Comparison of ENCODE assay signal across 9 cellular contexts in genomic region chr2:109889909-109890308, GRCh38. TPM values are rescaled to one million over a fixed set of nuclear protein-coding genes. Genes with fewer than 3 reads are reported as not detected.
DNase-seq lines count a peak whose midpoint lies in the region; ATAC-seq, FAIRE-seq and TF ChIP-seq lines count a peak whose summit lies in the region.
"Not testable (repeated sequence)": the region's sequence is repeated elsewhere in the genome, so short reads cannot be mapped to it uniquely, and the experiment has no call there.
"Had no signal": no experiment of that assay in that cellular context is flagged by ENCODE, and none has a peak within 500 bp of the region (broad histone marks: within the 10 kb centered on the region; RNA-seq: fewer than 3 reads in every experiment).

No MANE protein-coding gene starts in this region.

- H3K9me2 ChIP-seq in HCT116 (ENCODE audit: insufficient read depth): not testable (repeated sequence)

- not testable (repeated sequence) for TF ChIP-seq POLR2A in HCT116 (IDR thresholded peaks at IDR 0.05; ENCODE audit: borderline replicate concordance, extremely low read depth, insufficient read depth, insufficient read length); K562 (conservative IDR thresholded peaks at IDR 0.05)

- not testable (repeated sequence) for H3K4me3 ChIP-seq in HCT116 (replicated peaks in 1 of 2; ENCODE audit: low read depth in 1 of 2, low read length in 2 of 2); Panc1 (ENCODE audit: low read depth in 2 of 2, low read length in 2 of 2); K562; pancreas

- not testable (repeated sequence) for H3K9me3 ChIP-seq in HCT116 (ENCODE audit: control insufficient read depth in 1 of 2, insufficient read depth in 1 of 2, low read depth in 1 of 2, low read length in 2 of 2); Panc1 (ENCODE audit: control insufficient read depth, insufficient read depth, low read depth, low read length); K562 (replicated peaks; ENCODE audit: control insufficient read depth, insufficient read depth, low read depth, low read length); pancreas

- not testable (repeated sequence) for H3K4me3 Mint-ChIP-seq in activated CD8-positive, alpha-beta T cell treated with anti-CD3 and anti-CD28 coated beads for 36 hours

- not testable (repeated sequence) for H3K27ac Mint-ChIP-seq in activated CD8-positive, alpha-beta T cell treated with anti-CD3 and anti-CD28 coated beads for 36 hours

- not testable (repeated sequence) for H3K9me3 Mint-ChIP-seq in activated CD8-positive, alpha-beta T cell treated with anti-CD3 and anti-CD28 coated beads for 36 hours

- no CpG with 5 or more reads among the region's 4 CpGs for WGBS in K562 (ENCODE audit: insufficient coverage, low coverage, missing lambda C conversion rate)
- WGBS in pancreas, 2 donors: no CpG with 5 or more reads among the region's 4 CpGs

- H3K36me3 ChIP-seq in HCT116 (ENCODE audit: control insufficient read depth in 1 of 2, insufficient read depth in 2 of 2, low read length in 2 of 2); Panc1 (ENCODE audit: control insufficient read depth, insufficient read depth, low read length); K562 (ENCODE audit: control insufficient read depth, insufficient read depth, low read length); pancreas: not testable (repeated sequence)

- not testable (repeated sequence) for H2AFZ ChIP-seq in HCT116 (ENCODE audit: low read depth, low read length, poor library complexity, severe bottlenecking); K562 (ENCODE audit: low read depth, low read length)

- BruUV-seq in HCT116 (replicated peaks; lab: Mats Ljungman, UMichigan); Panc1 (replicated peaks; lab: Mats Ljungman, UMichigan); K562 (replicated peaks; lab: Mats Ljungman, UMichigan): not testable (repeated sequence)

- in situ Hi-C loops in Panc1 (cut with HindIII; ENCODE audit: low pct_unique_long_range_greater_than_20kb, low sequenced_read_pairs); K562 (cut with MboI): not testable (repeated sequence)

- not testable (repeated sequence) for H3K27ac ChIP-seq in HCT116 (ENCODE audit: low read depth, low read length); Panc1 (ENCODE audit: low read length); K562 (ENCODE audit: extremely low read depth, low read depth, low read length); pancreas

- DNase-seq in HCT116 (ENCODE audit: low read depth, low spot score); Panc1 (ENCODE audit: low read depth, low spot score); activated CD8-positive, alpha-beta T cell treated with anti-CD3 and anti-CD28 coated beads for 36 hours; K562 (ENCODE audit: extremely low read depth in 1 of 4, low spot score in 3 of 4); Right ventricle myocardium inferior (ENCODE audit: missing footprints); left lobe of liver (ENCODE audit: low spot score); pancreas: not testable (repeated sequence)

- not testable (repeated sequence) for TF ChIP-seq EP300 in K562 (IDR thresholded peaks at IDR 0.05; ENCODE audit: low read length)

- not testable (repeated sequence) for H3K27me3 Mint-ChIP-seq in activated CD8-positive, alpha-beta T cell treated with anti-CD3 and anti-CD28 coated beads for 36 hours

- POLR2A ChIA-PET in HCT116 (lab: Charles Lee); Panc1 (lab: Charles Lee); activated CD8-positive, alpha-beta T cell treated with anti-CD3 and anti-CD28 coated beads for 36 hours (lab: Charles Lee); K562 (lab: Yijun Ruan, JAX): not testable (repeated sequence)

- H3K79me2 ChIP-seq in HCT116 (ENCODE audit: insufficient read depth, low read length); K562 (ENCODE audit: control insufficient read depth, insufficient read depth, low read length): not testable (repeated sequence)

- not testable (repeated sequence) for H3K9ac ChIP-seq in HCT116 (ENCODE audit: low read length); K562 (ENCODE audit: insufficient read depth in 1 of 2, low read depth in 2 of 2, low read length in 2 of 2)

- not testable (repeated sequence) for H3K4me2 ChIP-seq in HCT116 (ENCODE audit: low read length); K562 (ENCODE audit: insufficient read depth, low read length)

- FAIRE-seq in K562 (lab: Jason Lieb, UNC); pancreas (lab: Jason Lieb, UNC): not testable (repeated sequence)

- CTCF ChIA-PET in HCT116 (lab: Charles Lee); Panc1 (lab: Charles Lee); activated CD8-positive, alpha-beta T cell treated with anti-CD3 and anti-CD28 coated beads for 36 hours (lab: Charles Lee); K562 (lab: Yijun Ruan, JAX; ENCODE audit: low intra/inter-chr PET ratio): not testable (repeated sequence)

- ATAC-seq in HCT116: peak; percentile 62; the same call in 1 of the 2 replicates
- ATAC-seq in Panc1: peak; percentile 74; the same call in 1 of the 2 replicates
- peak; percentile 67 for ATAC-seq in activated CD8-positive, alpha-beta T cell treated with anti-CD3 and anti-CD28 coated beads for 36 hours
- peak; percentile 38; the same call in 1 of the 3 replicates for ATAC-seq in K562
- ATAC-seq in Right ventricle myocardium inferior: peak; percentile 57
- peak; percentile 83 for ATAC-seq in left lobe of liver
- peak; percentile 62 to 83 (median 82) for ATAC-seq in pancreas

- H3K36me3 Mint-ChIP-seq in activated CD8-positive, alpha-beta T cell treated with anti-CD3 and anti-CD28 coated beads for 36 hours (ENCODE audit: low read depth): not testable (repeated sequence)

- not testable (repeated sequence) for H4K20me1 ChIP-seq in HCT116 (ENCODE audit: insufficient read depth); K562 (replicated peaks; ENCODE audit: control insufficient read depth, insufficient read depth, low read length)

- intact Hi-C loops in HCT116 (cut with micrococcal nuclease); Panc1 (cut with micrococcal nuclease; ENCODE audit: unreplicated experiment); activated CD8-positive, alpha-beta T cell treated with anti-CD3 and anti-CD28 coated beads for 36 hours (cut with micrococcal nuclease); K562 (cut with micrococcal nuclease); Right ventricle myocardium inferior (cut with DNase I); pancreas (cut with DNase I): not testable (repeated sequence)

- not testable (repeated sequence) for TF ChIP-seq CTCF in HCT116 (IDR thresholded peaks at IDR 0.05 in 2 of 3, conservative IDR thresholded peaks at IDR 0.05 in 1 of 3; ENCODE audit: borderline replicate concordance in 1 of 3, insufficient read depth in 1 of 3, low read depth in 2 of 3, low read length in 2 of 3); Panc1 (IDR thresholded peaks at IDR 0.05); activated CD8-positive, alpha-beta T cell treated with anti-CD3 and anti-CD28 coated beads for 36 hours (IDR thresholded peaks at IDR 0.05); K562 (IDR thresholded peaks at IDR 0.05 in 2 of 3, conservative IDR thresholded peaks at IDR 0.05 in 1 of 3; ENCODE audit: insufficient read depth in 2 of 3, low read depth in 1 of 3, low read length in 3 of 3); pancreas (IDR thresholded peaks at IDR 0.05)

- H3K27me3 ChIP-seq in HCT116 (ENCODE audit: insufficient read depth, low read length); Panc1 (ENCODE audit: control insufficient read depth, insufficient read depth, low read length); K562 (ENCODE audit: control insufficient read depth in 2 of 2, insufficient read depth in 2 of 2, low read length in 2 of 2); pancreas: not testable (repeated sequence)

- H3K4me1 ChIP-seq in HCT116 (ENCODE audit: control insufficient read depth in 1 of 2, insufficient read depth in 2 of 2, low read length in 2 of 2); Panc1 (ENCODE audit: control insufficient read depth, insufficient read depth, low read length); K562 (replicated peaks in 1 of 2; ENCODE audit: control insufficient read depth in 2 of 2, insufficient read depth in 2 of 2, low read length in 2 of 2); pancreas: not testable (repeated sequence)

- not testable (repeated sequence) for H3K4me1 Mint-ChIP-seq in activated CD8-positive, alpha-beta T cell treated with anti-CD3 and anti-CD28 coated beads for 36 hours (ENCODE audit: low read depth)

- not testable (repeated sequence) for H3K9me1 ChIP-seq in K562 (ENCODE audit: control insufficient read depth, insufficient read depth, low read length)

- not testable (repeated sequence) for TF ChIP-seq RAD21 in HCT116 (IDR thresholded peaks at IDR 0.05; ENCODE audit: low read depth); K562 (CRISPR knock-in tag; conservative IDR thresholded peaks at IDR 0.05 in 1 of 2, IDR thresholded peaks at IDR 0.05 in 1 of 2)

- RAD21 ChIA-PET in HCT116 (lab: Charles Lee; ENCODE audit: low non-redundant PET in 1 of 2, low total read pairs in 2 of 2, uncharacterized antibody in 2 of 2, unreplicated experiment in 2 of 2): not testable (repeated sequence)

RNA-seq across cellular contexts. Expression of gene LIMS3, which starts 8.6 kb away (rescaled TPM):
- 1.1 TPM for total RNA-seq in HCT116 (2021; ENCODE audit: unreplicated experiment)
- polyA plus RNA-seq in HCT116 (2012): 0.61 and 1.00 TPM in 2 replicates
- total RNA-seq in Panc1 (2021; ENCODE audit: unreplicated experiment): 2.6 TPM
- polyA plus RNA-seq in Panc1 (2012; ENCODE audit: insufficient read length): 4.1 TPM
- under 1 TPM; 0.74 to 0.77 TPM for total RNA-seq in activated CD8-positive, alpha-beta T cell treated with anti-CD3 and anti-CD28 coated beads for 36 hours
- 0.67 and 2.2 TPM in 2 replicates for total RNA-seq in K562 (2011; cell fraction: chromatin; rRNA removed; ENCODE audit: low replicate concordance)
- 0.83 and 1.3 TPM in 2 replicates for total RNA-seq in K562 (2011; cell fraction: nucleolus; rRNA removed)
- 1.9 and 3.6 TPM in 2 replicates for total RNA-seq in K562 (2011; cell fraction: nucleoplasm; rRNA removed)
- 0.77 and 1.2 TPM in 2 replicates for total RNA-seq in K562 (2014; rRNA removed)
- 2.1 and 2.9 TPM in 2 replicates for total RNA-seq in K562 (2014; rRNA removed; fragmentation: Illumina TruSeq; extraction: Trizol)
- total RNA-seq in K562 (2015; rRNA removed; fragmentation: Illumina TruSeq; extraction: Trizol): 0.36 and 2.1 TPM in 2 replicates
- total RNA-seq in K562 (2021): 0.74 and 1.8 TPM in 2 replicates
- 1.5 and 4.5 TPM in 2 replicates for polyA plus RNA-seq in K562 (2011; rRNA removed)
- polyA plus RNA-seq in K562 (2011; cell fraction: cytosol; rRNA removed): 0.42 and 0.72 TPM in 2 replicates
- 0.14 and 0.37 TPM in 2 replicates for polyA plus RNA-seq in K562 (2011; cell fraction: nucleus; rRNA removed)
- 0.69 and 2.8 TPM in 2 replicates for polyA plus RNA-seq in K562 (2012)
- polyA plus RNA-seq in K562 (2014; fragmentation: Illumina TruSeq; extraction: Trizol): 1.2 and 1.5 TPM in 2 replicates
- polyA plus RNA-seq in K562 (2014; fragmentation: Nextera tagmentation; extraction: Ambion mirVana): 1 to 10 TPM; 1.5 to 1.9 TPM
- polyA plus RNA-seq in K562 (2014; rRNA removed): 0.73 and 1.9 TPM in 2 replicates
- polyA minus RNA-seq in K562 (2011; rRNA and poly(A)+ RNA removed): 1.2 and 2.1 TPM in 2 replicates
- polyA minus RNA-seq in K562 (2011; cell fraction: cytosol; rRNA and poly(A)+ RNA removed): 5.0 TPM in 1 of 2 replicates, not detected in the other
- polyA minus RNA-seq in K562 (2011; cell fraction: nucleus; rRNA and poly(A)+ RNA removed): 0.67 and 0.89 TPM in 2 replicates
- 5.3 TPM for total RNA-seq in Right ventricle myocardium inferior
- total RNA-seq in left lobe of liver: not detected
- 1 to 10 TPM; 1.5 to 3.1 (median 2.1) TPM for total RNA-seq in pancreas
- polyA plus RNA-seq in pancreas: 1 to 10 TPM in 1 of 2 donors, under 1 TPM in 1; 0.38 to 1.7 TPM
- total RNA-seq: CD8-positive, alpha-beta T cell had no signal
- polyA plus RNA-seq: H1 had no signal
